1 cellular context compared by ENCODE assay signal in the genomic region with DNA sequence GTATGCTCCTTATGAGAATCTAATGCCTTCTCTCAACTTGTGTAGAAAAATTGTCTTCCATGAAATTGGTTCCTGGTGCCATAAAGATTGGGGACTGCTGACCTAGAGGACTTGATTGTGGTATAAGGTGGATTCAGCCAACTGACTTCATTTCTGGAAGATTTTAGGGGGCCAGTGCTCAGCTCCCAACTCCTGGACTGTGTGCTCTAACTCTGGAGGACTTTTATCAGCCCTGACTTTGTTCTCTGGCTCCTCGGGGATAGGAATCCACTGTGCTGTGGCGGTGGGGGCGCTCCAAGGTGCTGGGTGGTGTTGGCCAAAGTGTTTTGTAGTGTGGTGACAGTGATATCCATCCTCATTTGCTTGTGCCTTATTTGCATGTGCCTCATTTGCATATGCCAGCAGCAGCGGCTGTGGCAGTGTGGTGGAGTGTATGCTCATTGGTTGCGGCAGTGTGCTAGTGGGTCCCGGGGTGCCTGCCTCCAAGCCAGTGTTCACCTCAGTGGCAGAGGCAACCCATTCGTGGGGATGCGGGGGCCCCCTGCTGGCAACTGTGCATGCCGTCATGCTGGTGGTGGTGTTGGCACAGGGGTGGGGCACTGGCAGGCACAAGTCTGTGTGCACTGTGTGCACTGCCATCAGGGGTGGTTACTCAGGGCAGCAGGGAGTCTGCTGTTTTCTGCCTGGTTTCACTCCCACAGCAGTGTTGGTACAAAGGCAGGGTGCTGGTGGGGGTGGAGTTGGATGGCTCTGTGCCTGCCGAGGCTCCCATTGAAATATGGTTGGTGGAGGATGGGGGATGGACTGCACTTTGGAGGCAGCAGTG.
A peak's percentile ranks its signal among the peaks of the same experiment; 100 is the strongest.
TF ChIP-seq lines count a peak whose summit lies in the region.

No MANE protein-coding gene starts in this region.

TF ChIP-seq in HepG2, 621 proteins besides CTCF, POLR2A, EP300 and RAD21 (continued from another document and continues in another):
- TF ChIP-seq GMEB1 (CRISPR knock-in tag; IDR thresholded peaks at IDR 0.05; ENCODE audit: borderline replicate concordance) (no peak), ZEB1 (IDR thresholded peaks at IDR 0.05; ENCODE audit: insufficient replicate concordance, low read depth) (no peak), ADNP (CRISPR knock-in tag; IDR thresholded peaks at IDR 0.05) (no peak), PPARG (CRISPR knock-in tag; conservative IDR thresholded peaks at IDR 0.05) (no peak), ZBTB3 (CRISPR knock-in tag; IDR thresholded peaks at IDR 0.05; ENCODE audit: borderline replicate concordance, low read depth) (no peak), MXD3 (CRISPR knock-in tag; IDR thresholded peaks at IDR 0.05) (0 out of 2 replicates have a peak, but pooled peaks have one; percentile 34), CAMTA2 (CRISPR knock-in tag; IDR thresholded peaks at IDR 0.05; ENCODE audit: borderline replicate concordance) (no peak), SALL1 (CRISPR knock-in tag; IDR thresholded peaks at IDR 0.05) (peak; percentile 54), SMC3 (IDR thresholded peaks at IDR 0.05; ENCODE audit: low read length) (peak; percentile 45; the same call in 1 of the 2 replicates), ZNF143 (CRISPR knock-in tag; IDR thresholded peaks at IDR 0.05) (no peak), CBX1 (IDR thresholded peaks at IDR 0.05; ENCODE audit: low read depth) (peak; percentile 36), SNAPC4 (CRISPR knock-in tag; IDR thresholded peaks at IDR 0.05) (no peak), ZNF780A (CRISPR knock-in tag; IDR thresholded peaks at IDR 0.05) (peak; percentile 90; the same call in 1 of the 2 replicates), ZNF878 (CRISPR knock-in tag; IDR thresholded peaks at IDR 0.05) (0 out of 2 replicates have a peak, but pooled peaks have one; percentile 37), ZNF160 (CRISPR knock-in tag; IDR thresholded peaks at IDR 0.05) (no peak), JUND (CRISPR knock-in tag; IDR thresholded peaks at IDR 0.05) (0 out of 2 replicates have a peak, but pooled peaks have one; percentile 32), ZNF724P (CRISPR knock-in tag; IDR thresholded peaks at IDR 0.05; ENCODE audit: borderline replicate concordance) (peak; percentile 65; the same call in 1 of the 2 replicates), SP140L (CRISPR knock-in tag; IDR thresholded peaks at IDR 0.05; ENCODE audit: borderline replicate concordance) (no peak), TEAD3 (CRISPR knock-in tag; optimal IDR thresholded peaks at IDR 0.05; ENCODE audit: borderline replicate concordance) (peak; percentile 37), MYNN (CRISPR knock-in tag; IDR thresholded peaks at IDR 0.05; ENCODE audit: low read depth) (no peak), ZNF660 (CRISPR knock-in tag; IDR thresholded peaks at IDR 0.05; ENCODE audit: borderline replicate concordance, low read depth) (no peak), TARDBP (CRISPR knock-in tag; IDR thresholded peaks at IDR 0.05) (0 out of 2 replicates have a peak, but pooled peaks have one; percentile 26), ZNF34 (CRISPR knock-in tag; IDR thresholded peaks at IDR 0.05; ENCODE audit: borderline replicate concordance) (no peak), ZBTB33 (CRISPR knock-in tag; IDR thresholded peaks at IDR 0.05) (peak; percentile 63), ZNF619 (CRISPR knock-in tag; IDR thresholded peaks at IDR 0.05) (no peak), NFKB2 (CRISPR knock-in tag; IDR thresholded peaks at IDR 0.05; ENCODE audit: borderline replicate concordance) (0 out of 2 replicates have a peak, but pooled peaks have one; percentile 23), ZBTB49 (CRISPR knock-in tag; IDR thresholded peaks at IDR 0.05; ENCODE audit: borderline replicate concordance) (no peak)
- TF ChIP-seq, protein P1, sequence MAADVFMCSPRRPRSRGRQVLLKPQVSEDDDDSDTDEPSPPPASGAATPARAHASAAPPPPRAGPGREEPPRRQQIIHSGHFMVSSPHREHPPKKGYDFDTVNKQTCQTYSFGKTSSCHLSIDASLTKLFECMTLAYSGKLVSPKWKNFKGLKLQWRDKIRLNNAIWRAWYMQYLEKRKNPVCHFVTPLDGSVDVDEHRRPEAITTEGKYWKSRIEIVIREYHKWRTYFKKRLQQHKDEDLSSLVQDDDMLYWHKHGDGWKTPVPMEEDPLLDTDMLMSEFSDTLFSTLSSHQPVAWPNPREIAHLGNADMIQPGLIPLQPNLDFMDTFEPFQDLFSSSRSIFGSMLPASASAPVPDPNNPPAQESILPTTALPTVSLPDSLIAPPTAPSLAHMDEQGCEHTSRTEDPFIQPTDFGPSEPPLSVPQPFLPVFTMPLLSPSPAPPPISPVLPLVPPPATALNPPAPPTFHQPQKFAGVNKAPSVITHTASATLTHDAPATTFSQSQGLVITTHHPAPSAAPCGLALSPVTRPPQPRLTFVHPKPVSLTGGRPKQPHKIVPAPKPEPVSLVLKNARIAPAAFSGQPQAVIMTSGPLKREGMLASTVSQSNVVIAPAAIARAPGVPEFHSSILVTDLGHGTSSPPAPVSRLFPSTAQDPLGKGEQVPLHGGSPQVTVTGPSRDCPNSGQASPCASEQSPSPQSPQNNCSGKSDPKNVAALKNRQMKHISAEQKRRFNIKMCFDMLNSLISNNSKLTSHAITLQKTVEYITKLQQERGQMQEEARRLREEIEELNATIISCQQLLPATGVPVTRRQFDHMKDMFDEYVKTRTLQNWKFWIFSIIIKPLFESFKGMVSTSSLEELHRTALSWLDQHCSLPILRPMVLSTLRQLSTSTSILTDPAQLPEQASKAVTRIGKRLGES (CRISPR knock-in tag; IDR thresholded peaks at IDR 0.05; ENCODE audit: borderline replicate concordance), result no peak
- TF ChIP-seq, protein P2, sequence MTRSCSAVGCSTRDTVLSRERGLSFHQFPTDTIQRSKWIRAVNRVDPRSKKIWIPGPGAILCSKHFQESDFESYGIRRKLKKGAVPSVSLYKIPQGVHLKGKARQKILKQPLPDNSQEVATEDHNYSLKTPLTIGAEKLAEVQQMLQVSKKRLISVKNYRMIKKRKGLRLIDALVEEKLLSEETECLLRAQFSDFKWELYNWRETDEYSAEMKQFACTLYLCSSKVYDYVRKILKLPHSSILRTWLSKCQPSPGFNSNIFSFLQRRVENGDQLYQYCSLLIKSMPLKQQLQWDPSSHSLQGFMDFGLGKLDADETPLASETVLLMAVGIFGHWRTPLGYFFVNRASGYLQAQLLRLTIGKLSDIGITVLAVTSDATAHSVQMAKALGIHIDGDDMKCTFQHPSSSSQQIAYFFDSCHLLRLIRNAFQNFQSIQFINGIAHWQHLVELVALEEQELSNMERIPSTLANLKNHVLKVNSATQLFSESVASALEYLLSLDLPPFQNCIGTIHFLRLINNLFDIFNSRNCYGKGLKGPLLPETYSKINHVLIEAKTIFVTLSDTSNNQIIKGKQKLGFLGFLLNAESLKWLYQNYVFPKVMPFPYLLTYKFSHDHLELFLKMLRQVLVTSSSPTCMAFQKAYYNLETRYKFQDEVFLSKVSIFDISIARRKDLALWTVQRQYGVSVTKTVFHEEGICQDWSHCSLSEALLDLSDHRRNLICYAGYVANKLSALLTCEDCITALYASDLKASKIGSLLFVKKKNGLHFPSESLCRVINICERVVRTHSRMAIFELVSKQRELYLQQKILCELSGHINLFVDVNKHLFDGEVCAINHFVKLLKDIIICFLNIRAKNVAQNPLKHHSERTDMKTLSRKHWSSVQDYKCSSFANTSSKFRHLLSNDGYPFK (CRISPR knock-in tag; IDR thresholded peaks at IDR 0.05; ENCODE audit: borderline replicate concordance), result 0 out of 2 replicates have a peak, but pooled peaks have one; percentile 34
- TF ChIP-seq, protein P3, sequence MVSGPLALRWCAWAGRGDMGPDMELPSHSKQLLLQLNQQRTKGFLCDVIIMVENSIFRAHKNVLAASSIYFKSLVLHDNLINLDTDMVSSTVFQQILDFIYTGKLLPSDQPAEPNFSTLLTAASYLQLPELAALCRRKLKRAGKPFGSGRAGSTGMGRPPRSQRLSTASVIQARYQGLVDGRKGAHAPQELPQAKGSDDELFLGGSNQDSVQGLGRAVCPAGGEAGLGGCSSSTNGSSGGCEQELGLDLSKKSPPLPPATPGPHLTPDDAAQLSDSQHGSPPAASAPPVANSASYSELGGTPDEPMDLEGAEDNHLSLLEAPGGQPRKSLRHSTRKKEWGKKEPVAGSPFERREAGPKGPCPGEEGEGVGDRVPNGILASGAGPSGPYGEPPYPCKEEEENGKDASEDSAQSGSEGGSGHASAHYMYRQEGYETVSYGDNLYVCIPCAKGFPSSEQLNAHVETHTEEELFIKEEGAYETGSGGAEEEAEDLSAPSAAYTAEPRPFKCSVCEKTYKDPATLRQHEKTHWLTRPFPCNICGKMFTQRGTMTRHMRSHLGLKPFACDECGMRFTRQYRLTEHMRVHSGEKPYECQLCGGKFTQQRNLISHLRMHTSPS (CRISPR knock-in tag; IDR thresholded peaks at IDR 0.05; ENCODE audit: low read depth), result peak; percentile 90
- TF ChIP-seq, protein P4, sequence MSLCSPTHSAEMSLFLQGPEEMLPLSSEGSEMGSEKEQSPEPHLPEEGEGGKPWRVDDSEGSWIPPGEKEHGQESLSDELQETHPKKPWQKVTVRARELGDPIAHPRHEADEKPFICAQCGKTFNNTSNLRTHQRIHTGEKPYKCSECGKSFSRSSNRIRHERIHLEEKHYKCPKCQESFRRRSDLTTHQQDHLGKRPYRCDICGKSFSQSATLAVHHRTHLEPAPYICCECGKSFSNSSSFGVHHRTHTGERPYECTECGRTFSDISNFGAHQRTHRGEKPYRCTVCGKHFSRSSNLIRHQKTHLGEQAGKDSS (CRISPR knock-in tag; IDR thresholded peaks at IDR 0.05; ENCODE audit: borderline replicate concordance, low read depth), result 0 out of 2 replicates have a peak, but pooled peaks have one; percentile 32
